ENCODE assay signal across 8 cellular contexts in the genomic region with DNA sequence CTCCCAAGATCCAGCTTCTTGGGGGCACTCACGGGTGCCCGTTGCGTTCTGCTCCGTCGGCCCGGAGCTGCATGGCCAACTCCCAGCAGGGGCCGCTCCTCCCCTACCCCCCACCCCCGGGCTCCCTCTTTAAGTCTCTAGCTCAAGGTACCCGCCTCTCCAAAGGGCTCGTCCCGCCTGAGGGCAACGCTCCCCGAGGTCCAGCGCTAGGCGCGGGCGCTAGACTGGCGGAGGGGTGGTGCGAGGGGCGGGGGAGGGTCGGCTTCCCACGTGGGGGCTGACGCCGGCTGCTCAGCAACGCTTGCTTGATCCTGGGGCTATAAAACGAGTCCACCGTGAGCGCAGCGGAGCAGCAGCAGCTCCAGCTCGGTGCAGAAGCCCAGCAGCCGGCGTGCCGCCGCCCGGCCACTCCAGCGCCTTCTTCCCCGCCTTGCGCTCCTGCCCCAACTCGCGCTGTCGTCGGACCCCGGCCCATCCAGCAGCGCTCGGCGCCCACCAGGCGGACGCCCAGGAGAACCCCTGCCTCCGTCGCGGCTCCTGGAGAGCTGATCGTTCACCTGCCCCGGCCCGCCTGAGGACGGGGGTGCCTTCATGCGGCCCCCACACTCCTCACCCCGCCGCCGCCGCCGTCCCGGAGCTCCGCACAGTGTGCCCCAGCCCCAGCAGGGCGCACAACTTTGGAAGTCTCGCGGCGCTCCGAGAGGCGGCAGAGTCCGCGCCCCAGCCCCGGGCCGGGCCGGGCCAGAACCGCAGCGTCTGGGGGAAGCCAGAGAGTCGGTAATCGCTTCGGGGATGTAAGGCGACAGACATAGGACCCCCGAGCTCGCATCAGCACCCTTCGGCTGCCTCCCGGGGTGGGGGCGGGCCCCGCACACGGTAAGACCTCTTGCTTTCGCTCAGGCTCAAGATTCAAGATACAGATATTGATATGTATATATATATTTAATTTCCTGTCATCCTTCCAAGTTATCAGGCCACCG. TPM values are rescaled to one million over a fixed set of nuclear protein-coding genes. Genes with fewer than 3 reads are reported as not detected.
DNase-seq lines count a peak whose midpoint lies in the region; ATAC-seq, FAIRE-seq and TF ChIP-seq lines count a peak whose summit lies in the region.

A gene (plus strand): TSS at position 348 of the 980 bp plus-strand sequence. CDS start 968 bp downstream, outside the sequence.

- H2AFZ ChIP-seq in astrocyte (ENCODE audit: low read depth, low read length) = peak within 1 kb of the TSS; percentile 80

- H3K79me2 ChIP-seq in DOHH2 (ENCODE audit: control insufficient read depth, low read length) (no peaks in the 10 kb centered on the region), astrocyte (ENCODE audit: insufficient read depth, low read length) (no peaks in the 10 kb centered on the region)

- ATAC-seq in HG02642 (IDR thresholded peaks at IDR 0.05; ENCODE audit: poor library complexity, unreplicated experiment) (peak; percentile 37), GM19452 (IDR thresholded peaks at IDR 0.05; ENCODE audit: unreplicated experiment) (no peak)

- peaks cover 16% of the 10 kb centered on the region for H3K27me3 ChIP-seq in DOHH2 (ENCODE audit: control insufficient read depth, low read length)
- peaks cover 58% of the 10 kb centered on the region for H3K27me3 ChIP-seq in astrocyte (ENCODE audit: insufficient read depth, low read length)

- H4K20me1 ChIP-seq in DOHH2 (ENCODE audit: control insufficient read depth, insufficient read depth, low read depth, low read length) = no peaks in the 10 kb centered on the region
- no peaks in the 10 kb centered on the region for H4K20me1 ChIP-seq in astrocyte (ENCODE audit: insufficient read depth, low read length)

- H3K27ac Mint-ChIP-seq in astrocyte (ENCODE audit: unreplicated experiment) = no peak within 1 kb of the TSS

- peaks cover 15% of the 10 kb centered on the region for H3K9me3 Mint-ChIP-seq in astrocyte (ENCODE audit: unreplicated experiment)

- TF ChIP-seq CTCF in DOHH2 (IDR thresholded peaks at IDR 0.05; ENCODE audit: low read depth, low read length, poor library complexity, severe bottlenecking) (no peak), astrocyte (IDR thresholded peaks at IDR 0.05; ENCODE audit: insufficient read depth, low read depth, low read length) (no peak)

- no peaks in the 10 kb centered on the region for H3K36me3 ChIP-seq in DOHH2 (ENCODE audit: control insufficient read depth, low read length)
- H3K36me3 ChIP-seq in astrocyte (ENCODE audit: insufficient read depth, low read length) = no peaks in the 10 kb centered on the region

- H3K9me3 ChIP-seq in DOHH2 (ENCODE audit: control insufficient read depth, insufficient read depth, low read length) (peaks cover 3% of the 10 kb centered on the region; the same call in 1 of the 2 replicates), astrocyte (ENCODE audit: insufficient read depth, low read depth, low read length) (peaks cover 7% of the 10 kb centered on the region)

- peaks cover 41% of the 10 kb centered on the region for H3K27me3 Mint-ChIP-seq in astrocyte (ENCODE audit: low read depth, unreplicated experiment)

- peak within 1 kb of the TSS; percentile 14 for H3K9ac ChIP-seq in astrocyte (ENCODE audit: low read length)

- H3K4me3 ChIP-seq in DOHH2 (ENCODE audit: low read length) (peak within 1 kb of the TSS; percentile 31; the same call in 1 of the 2 replicates), astrocyte (ENCODE audit: insufficient read depth, low read depth, low read length) (peak within 1 kb of the TSS; percentile 54)

- H3K36me3 Mint-ChIP-seq in astrocyte (ENCODE audit: low read depth, unreplicated experiment) = peaks cover 2% of the 10 kb centered on the region

- H3K4me1 ChIP-seq in DOHH2 (ENCODE audit: control insufficient read depth, low read length) (no peaks in the 10 kb centered on the region), astrocyte (ENCODE audit: insufficient read depth, low read length) (peaks cover 16% of the 10 kb centered on the region)

- H3F3A ChIP-seq in DOHH2 (ENCODE audit: control insufficient read depth, insufficient read depth) = no peaks in the 10 kb centered on the region

- H3K4me3 Mint-ChIP-seq in astrocyte (ENCODE audit: unreplicated experiment) = peak within 1 kb of the TSS; percentile 85

- no peak for FAIRE-seq in astrocyte (lab: Jason Lieb, UNC)

- H3K4me1 Mint-ChIP-seq in astrocyte (ENCODE audit: low read depth, unreplicated experiment) = peaks cover 4% of the 10 kb centered on the region

- DNase-seq in NCI-H82 treated with DMSO at 0.1 percent for 48 hours (lab: John Stamatoyannopoulos, UW; ENCODE audit: unreplicated experiment) = peak; percentile 41
- DNase-seq in astrocyte (ENCODE audit: low read depth) = peak; percentile 28
- peak; percentile 57 for DNase-seq in iPS DF 19.7 (ENCODE audit: low read depth, low spot score)
- DNase-seq in retina = peak; percentile 82
- no peak for DNase-seq in NCI-H128 (lab: John Stamatoyannopoulos, UW; ENCODE audit: unreplicated experiment)

- H3K9me2 ChIP-seq in DOHH2 (replicated peaks; ENCODE audit: control insufficient read depth, low read length) = no peaks in the 10 kb centered on the region

- H3K4me2 ChIP-seq in DOHH2 (ENCODE audit: low read length) (peak within 1 kb of the TSS; percentile 29), astrocyte (ENCODE audit: low read length) (peak within 1 kb of the TSS; percentile 91)

- no peak within 1 kb of the TSS for H3K27ac ChIP-seq in DOHH2 (ENCODE audit: low read depth, low read length)
- H3K27ac ChIP-seq in astrocyte (ENCODE audit: low read depth, low read length) = no peak within 1 kb of the TSS

RNA-seq across cellular contexts. Expression of the gene that starts here (rescaled TPM):
- 1.2 and 1.5 TPM in 2 replicates for total RNA-seq in astrocyte
